ENCODE assay signal across 8 cellular contexts in the genomic region with DNA sequence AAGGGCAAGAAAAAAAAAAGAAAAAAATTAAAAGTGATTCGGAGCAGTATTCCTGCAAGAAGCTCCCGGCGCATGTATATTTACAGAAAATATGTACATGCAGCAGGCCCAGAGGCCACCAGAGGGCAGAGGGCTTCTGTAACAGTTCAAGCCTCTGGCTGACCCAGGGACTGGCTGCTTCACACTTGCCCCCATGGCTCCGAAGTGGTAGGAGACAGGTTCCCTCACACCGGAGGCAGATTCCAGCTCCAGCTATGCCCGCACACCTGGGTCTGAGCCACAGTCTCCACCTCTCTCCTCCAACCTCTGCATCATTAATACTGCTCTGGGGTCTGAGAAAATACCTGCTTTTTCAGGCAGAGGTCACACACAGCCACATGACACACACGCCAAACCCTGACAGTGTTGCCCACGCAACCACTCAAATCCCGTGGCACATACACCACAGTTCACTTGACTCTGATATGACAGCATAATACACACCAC. TPM values are rescaled to one million over a fixed set of nuclear protein-coding genes. Genes with fewer than 3 reads are reported as not detected.
DNase-seq lines count a peak whose midpoint lies in the region; ATAC-seq and TF ChIP-seq lines count a peak whose summit lies in the region.

No MANE protein-coding gene starts in this region.

- H3K27ac Mint-ChIP-seq in immature natural killer cell: peak overlapping the region; percentile 61 to 98 (median 96)
- H3K27ac Mint-ChIP-seq in stimulated activated effector memory CD8-positive, alpha-beta T cell treated with anti-CD3 and anti-CD28 coated beads, Interleukin-12 subunit alpha, Interleukin-12 subunit beta, amount 100 ng/mL, for 72 hours: peak overlapping the region; percentile 27

- H3K27me3 ChIP-seq in BLaER1 (no peaks in the 10 kb centered on the region), SK-N-SH (ENCODE audit: insufficient read depth) (no peaks in the 10 kb centered on the region)

- H3K9me2 ChIP-seq in SK-N-SH: no peaks in the 10 kb centered on the region

- H3K27ac ChIP-seq in BLaER1 (no peak overlapping the region), SK-N-SH (ENCODE audit: low read depth in 2 of 2, low read length in 1 of 2) (no peak overlapping the region)

- no peaks in the 10 kb centered on the region for H3F3A ChIP-seq in SK-N-SH (replicated peaks; ENCODE audit: insufficient read depth)

- H3K9me3 ChIP-seq in BLaER1 (no peaks in the 10 kb centered on the region), SK-N-SH (no peaks in the 10 kb centered on the region)

- peaks cover 37% of the 10 kb centered on the region for H3K4me1 ChIP-seq in BLaER1
- H3K4me1 ChIP-seq in SK-N-SH (ENCODE audit: control insufficient read depth in 1 of 2, insufficient read depth in 2 of 2, low read depth in 1 of 2, low read length in 1 of 2): no peaks in the 10 kb centered on the region

- H3K4me3 ChIP-seq in BLaER1: no peak overlapping the region
- H3K4me3 ChIP-seq in SK-N-SH (ENCODE audit: low read depth in 2 of 2, low read length in 1 of 2): no peak overlapping the region

- TF ChIP-seq CTCF in SK-N-SH (IDR thresholded peaks at IDR 0.05): peak; percentile 65

- H4K20me1 ChIP-seq in BLaER1 (peaks cover 12% of the 10 kb centered on the region; the same call in 1 of the 2 replicates), SK-N-SH (ENCODE audit: insufficient read depth) (no peaks in the 10 kb centered on the region)

- peaks cover 41 to 54% of the 10 kb centered on the region in 2 donors for H3K4me1 Mint-ChIP-seq in immature natural killer cell
- H3K4me1 Mint-ChIP-seq in stimulated activated effector memory CD8-positive, alpha-beta T cell treated with anti-CD3 and anti-CD28 coated beads, Interleukin-12 subunit alpha, Interleukin-12 subunit beta, amount 100 ng/mL, for 72 hours: peaks cover 64% of the 10 kb centered on the region

- POLR2A ChIA-PET in SK-N-SH (lab: Yijun Ruan, JAX): no interaction called here

- no peak overlapping the region for H3K9ac ChIP-seq in BLaER1
- no peak overlapping the region for H3K9ac ChIP-seq in SK-N-SH

- peaks cover under 1 to 10% (median 4%) of the 10 kb centered on the region in 3 donors for H3K36me3 Mint-ChIP-seq in immature natural killer cell
- peaks cover 33% of the 10 kb centered on the region for H3K36me3 Mint-ChIP-seq in stimulated activated effector memory CD8-positive, alpha-beta T cell treated with anti-CD3 and anti-CD28 coated beads, Interleukin-12 subunit alpha, Interleukin-12 subunit beta, amount 100 ng/mL, for 72 hours

- ATAC-seq in stimulated activated effector memory CD8-positive, alpha-beta T cell treated with anti-CD3 and anti-CD28 coated beads, Interleukin-12 subunit alpha, Interleukin-12 subunit beta, amount 100 ng/mL, for 72 hours: peak; percentile 7
- no peak for ATAC-seq in GM21737 (IDR thresholded peaks at IDR 0.05; ENCODE audit: unreplicated experiment)
- ATAC-seq in HG03571 (IDR thresholded peaks at IDR 0.05; ENCODE audit: unreplicated experiment): no peak

- CTCF ChIA-PET in SK-N-SH (lab: Yijun Ruan, JAX): interaction anchor here (0.6 to 22.7 kb wide), 13 partner anchors 10 to 310 kb away, joined by 3 to 198 read pairs (median 3); partner anchors contain the start of genes KLHDC9 and TSTD1

- DNase-seq in HCEC 1CT (peak; percentile 43), SK-N-SH (peak; percentile 76), amniotic epithelial cell (ENCODE audit: low read depth) (peak; percentile 70), immature natural killer cell (peak; percentile 60 to 63 (median 60))
- peak in 1 of 2 donors; percentile 65 for DNase-seq in stimulated activated effector memory CD8-positive, alpha-beta T cell treated with anti-CD3 and anti-CD28 coated beads, Interleukin-12 subunit alpha, Interleukin-12 subunit beta, amount 100 ng/mL, for 72 hours (ENCODE audit: low spot score in 2 of 2)

- H3K9me3 Mint-ChIP-seq in immature natural killer cell: no peaks in the 10 kb centered on the region
- no peaks in the 10 kb centered on the region for H3K9me3 Mint-ChIP-seq in stimulated activated effector memory CD8-positive, alpha-beta T cell treated with anti-CD3 and anti-CD28 coated beads, Interleukin-12 subunit alpha, Interleukin-12 subunit beta, amount 100 ng/mL, for 72 hours

- 85% methylated on average over 9 of the region's 9 CpGs for WGBS in SK-N-SH (ENCODE audit: low lambda C conversion rate)

- H3K4me3 Mint-ChIP-seq in immature natural killer cell: peak overlapping the region in 3 of 5 donors; percentile 18 to 46 (median 35)
- no peak overlapping the region for H3K4me3 Mint-ChIP-seq in stimulated activated effector memory CD8-positive, alpha-beta T cell treated with anti-CD3 and anti-CD28 coated beads, Interleukin-12 subunit alpha, Interleukin-12 subunit beta, amount 100 ng/mL, for 72 hours

- H2AFZ ChIP-seq in SK-N-SH (ENCODE audit: low read depth): no peak overlapping the region

- peaks cover 12 to 27% (median 13%) of the 10 kb centered on the region in 3 donors for H3K27me3 Mint-ChIP-seq in immature natural killer cell (ENCODE audit: low read depth in 3 of 3)

- H3K4me2 ChIP-seq in BLaER1 (peak overlapping the region; percentile 100; the same call in 1 of the 2 replicates), SK-N-SH (no peak overlapping the region)

- peak; percentile 49 for TF ChIP-seq RAD21 in SK-N-SH (IDR thresholded peaks at IDR 0.05; ENCODE audit: low read length)

- no peak for TF ChIP-seq EP300 in SK-N-SH (IDR thresholded peaks at IDR 0.05; ENCODE audit: borderline replicate concordance in 1 of 2, low read depth in 1 of 2, low read length in 1 of 2)

- H3K36me3 ChIP-seq in BLaER1 (peaks cover 3% of the 10 kb centered on the region), SK-N-SH (replicated peaks in 1 of 2; ENCODE audit: control insufficient read depth in 1 of 2, insufficient read depth in 2 of 2, low read length in 1 of 2) (no peaks in the 10 kb centered on the region)

- H3K79me2 ChIP-seq in SK-N-SH (ENCODE audit: insufficient read depth): no peaks in the 10 kb centered on the region

TF ChIP-seq in SK-N-SH, 30 proteins besides CTCF, POLR2A, EP300 and RAD21:
- TF ChIP-seq SMC3 (IDR thresholded peaks at IDR 0.05; ENCODE audit: low read depth, low read length) (peak; percentile 58), GATA2 (CRISPR knock-in tag; IDR thresholded peaks at IDR 0.05) (no peak)

RNA-seq across cellular contexts. Expression of gene ARHGAP30, which starts 2.2 kb away (rescaled TPM):
- polyA plus RNA-seq in SK-N-SH (2012; rRNA removed) (0.05 TPM in 1 of 2 replicates, not detected in the other), immature natural killer cell (100 to 1,000 TPM in 2 of 3 donors, 10 to 100 TPM in 1; 98.0 to 265 (median 103) TPM)
- polyA plus RNA-seq in SK-N-SH (2012; cell fraction: cytosol; rRNA removed): 0.04 TPM in 2 replicates
- polyA plus RNA-seq in SK-N-SH (2012; cell fraction: nucleus; rRNA removed): 0.15 and 0.25 TPM in 2 replicates

RNA-seq across cellular contexts. Expression of gene NECTIN4, which starts 17.4 kb away (rescaled TPM):
- 0.59 and 1.9 TPM in 2 replicates for polyA plus RNA-seq in SK-N-SH (2012; rRNA removed)
- 1.0 and 1.2 TPM in 2 replicates for polyA plus RNA-seq in SK-N-SH (2012; cell fraction: cytosol; rRNA removed)
- 0.39 and 0.99 TPM in 2 replicates for polyA plus RNA-seq in SK-N-SH (2012; cell fraction: nucleus; rRNA removed)
- polyA plus RNA-seq in immature natural killer cell: not detected

RNA-seq across cellular contexts. Expression of gene USF1, which starts 26.2 kb away (rescaled TPM):
- polyA plus RNA-seq in SK-N-SH (2012; rRNA removed) (43.1 and 61.9 TPM in 2 replicates), immature natural killer cell (10 to 100 TPM in 1 of 3 donors, 1 to 10 TPM in 1, not detected in 1; 7.9 to 12.2 TPM)
- polyA plus RNA-seq in SK-N-SH (2012; cell fraction: cytosol; rRNA removed): 14.6 and 22.6 TPM in 2 replicates
- polyA plus RNA-seq in SK-N-SH (2012; cell fraction: nucleus; rRNA removed): 204 and 232 TPM in 2 replicates

RNA-seq across cellular contexts. Expression of gene KLHDC9, which starts 26.2 kb away (rescaled TPM):
- polyA plus RNA-seq in SK-N-SH (2012; rRNA removed) (4.4 and 4.7 TPM in 2 replicates), immature natural killer cell (under 1 TPM in 1 of 3 donors, not detected in 2; 0.59 TPM)
- polyA plus RNA-seq in SK-N-SH (2012; cell fraction: cytosol; rRNA removed): 3.8 and 4.9 TPM in 2 replicates
- polyA plus RNA-seq in SK-N-SH (2012; cell fraction: nucleus; rRNA removed): 11.9 and 12.4 TPM in 2 replicates

RNA-seq across cellular contexts. Expression of gene TSTD1, which starts 33.2 kb away (rescaled TPM):
- 80.7 and 93.9 TPM in 2 replicates for polyA plus RNA-seq in SK-N-SH (2012; rRNA removed)
- 92.0 and 96.5 TPM in 2 replicates for polyA plus RNA-seq in SK-N-SH (2012; cell fraction: cytosol; rRNA removed)
- polyA plus RNA-seq in SK-N-SH (2012; cell fraction: nucleus; rRNA removed): 45.2 and 63.8 TPM in 2 replicates
- polyA plus RNA-seq in immature natural killer cell: 100 to 1,000 TPM; 229 to 385 (median 349) TPM

Comparison
In these comparisons a context has a peak if more than half of its experiments do, and no peak if none do; other contexts are left out.
1. RNA of gene ARHGAP30, which starts 2.2 kb away (polyA plus RNA-seq): 98.0 to 265 TPM in immature natural killer cell; 0.04 to 0.25 TPM in SK-N-SH; every median in the first group is over 10 times any median in the second.